In the genomic region with DNA sequence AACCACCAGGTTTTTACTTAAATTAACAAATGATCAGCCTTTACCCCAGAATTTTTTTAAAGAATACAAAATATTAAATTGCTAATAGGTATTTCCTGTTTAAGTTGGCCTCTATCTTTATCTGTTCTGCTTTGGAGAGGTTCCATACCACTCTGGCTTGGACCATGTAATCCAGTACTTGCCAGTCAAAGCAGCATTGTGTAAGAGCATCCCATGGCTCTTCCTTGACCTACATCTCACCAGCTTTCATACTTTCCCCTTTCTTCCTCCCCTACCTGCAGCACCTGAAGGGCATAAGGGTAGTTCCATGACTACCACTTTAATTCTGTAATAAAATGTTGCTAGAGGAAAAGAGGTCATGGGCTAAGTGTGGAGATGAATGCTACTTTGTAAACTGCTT, we compare ENCODE assay signal across 20 cellular contexts.
DNase-seq lines count a peak whose midpoint lies in the region; ATAC-seq and TF ChIP-seq lines count a peak whose summit lies in the region.
"Had no signal": no experiment of that assay in that cellular context is flagged by ENCODE, and none has a peak within 500 bp of the region (broad histone marks: within the 10 kb centered on the region; RNA-seq: fewer than 3 reads in every experiment).

No MANE protein-coding gene starts in this region.

- no peaks in the 10 kb centered on the region for H3K4me1 Mint-ChIP-seq in immature natural killer cell
- H3K4me1 Mint-ChIP-seq: CD4-positive, alpha-beta memory T cell had no signal

- no peak overlapping the region for H3K27ac Mint-ChIP-seq in immature natural killer cell
- H3K27ac Mint-ChIP-seq: HFFc6 had no signal

- H3K27me3 Mint-ChIP-seq in immature natural killer cell (ENCODE audit: low read depth in 3 of 3): peaks cover 4 to 11% (median 5%) of the 10 kb centered on the region in 3 donors
- H3K27me3 Mint-ChIP-seq: CD4-positive, alpha-beta memory T cell had no signal

- TF ChIP-seq CTCF in AG09319 (IDR thresholded peaks at IDR 0.05; ENCODE audit: low read depth, low read length) (no peak), brain microvascular endothelial cell (IDR thresholded peaks at IDR 0.05; ENCODE audit: low read depth, low read length, missing control alignments) (no peak), fibroblast of pulmonary artery (IDR thresholded peaks at IDR 0.05; ENCODE audit: low read length, missing control alignments) (no peak), mucosa of descending colon (IDR thresholded peaks at IDR 0.05) (no peak)

- peak; percentile 55 for DNase-seq in AG09319 (ENCODE audit: extremely low read depth, low read depth)
- DNase-seq in MG63: peak; percentile 87
- peak; percentile 19 for DNase-seq in brain microvascular endothelial cell
- peak; percentile 80 for DNase-seq in fibroblast of pulmonary artery (ENCODE audit: low read depth)
- DNase-seq in activated naive CD4-positive, alpha-beta T cell (lab: John Stamatoyannopoulos, UW): no peak
- no peak for DNase-seq in mucosa of descending colon
- DNase-seq in NCI-H2107 (lab: John Stamatoyannopoulos, UW): no peak
- no peak for DNase-seq in immature natural killer cell
- DNase-seq: 8988T; Calu3; CD4-positive, alpha-beta memory T cell; DMS53; HFFc6; NCI-H1417 treated with DMSO at 0.1 percent for 48 hours; NCI-H1930; SHP77 treated with DMSO at 0.1 percent for 48 hours had no signal

- ATAC-seq in mucosa of descending colon: no peak
- ATAC-seq: HepG2, SK-N-SH treated with all-trans-retinoic acid at 6 μM for 48 hours had no signal

- H3K36me3 ChIP-seq in MG63 (peaks cover 36% of the 10 kb centered on the region), brain microvascular endothelial cell (replicated peaks) (no peaks in the 10 kb centered on the region), mucosa of descending colon (ENCODE audit: low read depth) (no peaks in the 10 kb centered on the region)
- H3K36me3 ChIP-seq: BLaER1 had no signal

- in situ Hi-C loops in brain microvascular endothelial cell (cut with HindIII; ENCODE audit: low pct_ligation_motif_present, low sequenced_read_pairs): no loop called here

- H3K9me3 Mint-ChIP-seq in immature natural killer cell: peaks cover 0 to 3% (median 0%) of the 10 kb centered on the region in 6 donors
- H3K9me3 Mint-ChIP-seq: CD4-positive, alpha-beta memory T cell had no signal

- H3K27ac ChIP-seq in brain microvascular endothelial cell: no peak overlapping the region
- H3K27ac ChIP-seq: BLaER1, KMS-11 had no signal

- no peaks in the 10 kb centered on the region for H3K4me1 ChIP-seq in mucosa of descending colon (ENCODE audit: low read depth)
- H3K4me1 ChIP-seq: BLaER1 had no signal

- H3K9me3 ChIP-seq in MG63: peaks cover 47% of the 10 kb centered on the region
- no peaks in the 10 kb centered on the region for H3K9me3 ChIP-seq in mucosa of descending colon
- H3K9me3 ChIP-seq: BLaER1 had no signal

- no peak overlapping the region for H3K4me3 ChIP-seq in MG63
- no peak overlapping the region for H3K4me3 ChIP-seq in brain microvascular endothelial cell (ENCODE audit: low read depth, low read length)
- no peak overlapping the region for H3K4me3 ChIP-seq in fibroblast of pulmonary artery (replicated peaks; ENCODE audit: low read depth, low read length)
- H3K4me3 ChIP-seq in mucosa of descending colon: no peak overlapping the region
- H3K4me3 ChIP-seq: BLaER1 had no signal

- H3K36me3 Mint-ChIP-seq in immature natural killer cell: no peaks in the 10 kb centered on the region
- H3K36me3 Mint-ChIP-seq: CD4-positive, alpha-beta memory T cell had no signal

- intact Hi-C loops in mucosa of descending colon (cut with DNase I, micrococcal nuclease): no loop called here

- H3K4me3 Mint-ChIP-seq in immature natural killer cell: no peak overlapping the region
- H3K4me3 Mint-ChIP-seq: CD4-positive, alpha-beta memory T cell; HFFc6 had no signal

- H3K27me3 ChIP-seq in MG63 (no peaks in the 10 kb centered on the region), brain microvascular endothelial cell (replicated peaks) (no peaks in the 10 kb centered on the region)
- H3K27me3 ChIP-seq: BLaER1 had no signal

Comparison
In these comparisons a context has a peak if more than half of its experiments do, and no peak if none do; other contexts are left out.
1. DNase-seq: peak in AG09319 (single experiment), MG63 (single experiment), brain microvascular endothelial cell (single experiment) and fibroblast of pulmonary artery (single experiment); none in activated naive CD4-positive, alpha-beta T cell (0 of 4), mucosa of descending colon (0 of 3), NCI-H2107 (single experiment) and immature natural killer cell (0 of 3).